Comparison of ENCODE assay signal across 8 cellular contexts in the genomic region with DNA sequence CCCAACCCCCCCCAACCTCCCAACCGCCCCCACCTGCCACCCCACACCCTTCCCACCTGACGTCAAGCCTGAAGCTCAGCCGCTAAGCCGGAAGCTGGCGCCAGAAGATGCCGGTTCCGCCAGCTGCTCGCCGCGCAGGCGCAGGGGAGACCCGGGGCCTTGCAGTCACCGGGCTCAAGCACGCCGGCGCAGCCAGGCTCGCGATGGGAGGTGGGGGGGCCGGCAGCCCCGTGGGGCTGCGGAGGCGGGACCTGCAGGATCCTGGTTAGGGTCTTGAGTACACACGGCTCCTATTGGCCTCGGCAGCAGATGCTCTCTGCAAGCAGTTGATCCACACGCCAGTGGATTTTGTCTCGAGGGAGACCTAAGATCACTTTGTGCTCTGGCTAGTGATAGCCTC. TPM values are rescaled to one million over a fixed set of nuclear protein-coding genes. Genes with fewer than 3 reads are reported as not detected.
A peak's percentile ranks its signal among the peaks of the same experiment; 100 is the strongest.
DNase-seq lines count a peak whose midpoint lies in the region; ATAC-seq and TF ChIP-seq lines count a peak whose summit lies in the region.

A gene (minus strand): TSS at position 109 of the 400 bp plus-strand sequence. CDS start 4,268 bp downstream, outside the sequence.

- intact Hi-C loops in CD4-positive, alpha-beta T cell (cut with DNase I, micrococcal nuclease), result loop anchor here in 1 of 2 experiments (5.0 kb wide), 3 partner anchors 38 to 1648 kb away; a partner anchor contains a TSS
- intact Hi-C loops in lower lobe of right lung (cut with DNase I), result no loop called here

- H3K36me3 ChIP-seq in ectodermal cell (ENCODE audit: control insufficient read depth, insufficient read depth, low read length) (peaks cover 2% of the 10 kb centered on the region), lower lobe of right lung (peaks cover 2% of the 10 kb centered on the region)

- H3K4me1 ChIP-seq in ectodermal cell (ENCODE audit: control insufficient read depth, insufficient read depth, low read length), result peaks cover 6% of the 10 kb centered on the region
- H3K4me1 ChIP-seq in lower lobe of right lung, result peaks cover 37% of the 10 kb centered on the region

- DNase-seq in CD4-positive, alpha-beta T cell, result peak; percentile 86 to 95 (median 89)
- DNase-seq in NCI-H82 treated with DMSO at 0.1 percent for 48 hours (lab: John Stamatoyannopoulos, UW; ENCODE audit: unreplicated experiment) (peak; percentile 88), lower lobe of right lung (peak; percentile 97)
- DNase-seq in activated CD4-positive, alpha-beta memory T cell treated with anti-CD3 and anti-CD28 coated beads, Interleukin-2, amount 10 ng/mL, durations not matched to agents 7 days and 5 days, result peak; percentile 93
- DNase-seq in stimulated activated CD4-positive, alpha-beta T cell treated with anti-CD3 and anti-CD28 coated beads, TNF-alpha, amount 100 ng/mL, for 1 hour (ENCODE audit: low read depth in 3 of 3, low spot score in 1 of 3), result peak; percentile 79 to 82 (median 80)

- H3K4me3 Mint-ChIP-seq in CD4-positive, alpha-beta T cell, result peak within 1 kb of the TSS; percentile 99
- peak within 1 kb of the TSS; percentile 93 for H3K4me3 Mint-ChIP-seq in activated CD4-positive, alpha-beta memory T cell treated with anti-CD3 and anti-CD28 coated beads, Interleukin-2, amount 10 ng/mL, durations not matched to agents 7 days and 5 days

- TF ChIP-seq CTCF in CD4-positive, alpha-beta T cell (IDR thresholded peaks at IDR 0.05), result no peak
- no peak for TF ChIP-seq CTCF in lower lobe of right lung (IDR thresholded peaks at IDR 0.05)

- POLR2A ChIA-PET in CD4-positive, alpha-beta T cell (lab: Charles Lee), result interaction anchor here (0.8 to 1.8 kb wide), 3 partner anchors 9 to 196 kb away, joined by 3 to 4 read pairs (median 3); no protein-coding TSS in a partner anchor
- POLR2A ChIA-PET in activated CD4-positive, alpha-beta memory T cell treated with anti-CD3 and anti-CD28 coated beads, Interleukin-2, amount 10 ng/mL, durations not matched to agents 7 days and 5 days (lab: Charles Lee), result interaction anchor here (1.5 kb wide), 1 partner anchor 11 kb away, joined by 4 read pairs; no protein-coding TSS in a partner anchor

- H3K27ac ChIP-seq in CD4-positive, alpha-beta T cell (ENCODE audit: low read depth, low read length), result peak within 1 kb of the TSS; percentile 15
- H3K27ac ChIP-seq in ectodermal cell (ENCODE audit: insufficient read depth, low read depth, low read length, poor library complexity, severe bottlenecking) (peak within 1 kb of the TSS; percentile 44), lower lobe of right lung (peak within 1 kb of the TSS; percentile 56)

- H3K27me3 Mint-ChIP-seq in CD4-positive, alpha-beta T cell, result no peaks in the 10 kb centered on the region
- no peaks in the 10 kb centered on the region for H3K27me3 Mint-ChIP-seq in activated CD4-positive, alpha-beta memory T cell treated with anti-CD3 and anti-CD28 coated beads, Interleukin-2, amount 10 ng/mL, durations not matched to agents 7 days and 5 days

- peaks cover 8% of the 10 kb centered on the region for H3K9me3 Mint-ChIP-seq in CD4-positive, alpha-beta T cell
- no peaks in the 10 kb centered on the region for H3K9me3 Mint-ChIP-seq in activated CD4-positive, alpha-beta memory T cell treated with anti-CD3 and anti-CD28 coated beads, Interleukin-2, amount 10 ng/mL, durations not matched to agents 7 days and 5 days

- CTCF ChIA-PET in CD4-positive, alpha-beta T cell (lab: Charles Lee), result no interaction called here
- CTCF ChIA-PET in activated CD4-positive, alpha-beta memory T cell treated with anti-CD3 and anti-CD28 coated beads, Interleukin-2, amount 10 ng/mL, durations not matched to agents 7 days and 5 days (lab: Charles Lee), result no interaction called here

- peak within 1 kb of the TSS; percentile 96 for H3K27ac Mint-ChIP-seq in CD4-positive, alpha-beta T cell
- H3K27ac Mint-ChIP-seq in activated CD4-positive, alpha-beta memory T cell treated with anti-CD3 and anti-CD28 coated beads, Interleukin-2, amount 10 ng/mL, durations not matched to agents 7 days and 5 days, result peak within 1 kb of the TSS; percentile 68

- H3K9me3 ChIP-seq in CD4-positive, alpha-beta T cell (ENCODE audit: control insufficient read depth, low read length), result no peaks in the 10 kb centered on the region
- no peaks in the 10 kb centered on the region for H3K9me3 ChIP-seq in ectodermal cell (ENCODE audit: control insufficient read depth, low read length)
- H3K9me3 ChIP-seq in lower lobe of right lung, result no peaks in the 10 kb centered on the region

- WGBS in ectodermal cell, 2 experiments, result 0 to 1% methylated on average over 25 of the region's 26 CpGs

- peaks cover 57% of the 10 kb centered on the region for H3K36me3 Mint-ChIP-seq in CD4-positive, alpha-beta T cell (ENCODE audit: low read depth)
- H3K36me3 Mint-ChIP-seq in activated CD4-positive, alpha-beta memory T cell treated with anti-CD3 and anti-CD28 coated beads, Interleukin-2, amount 10 ng/mL, durations not matched to agents 7 days and 5 days (ENCODE audit: low read depth), result peaks cover 29% of the 10 kb centered on the region

- H3K4me3 ChIP-seq in ectodermal cell (ENCODE audit: insufficient read depth, low read depth, low read length) (peak within 1 kb of the TSS; percentile 34), lower lobe of right lung (peak within 1 kb of the TSS; percentile 49)

- no peaks in the 10 kb centered on the region for H3K27me3 ChIP-seq in CD4-positive, alpha-beta T cell (ENCODE audit: control insufficient read depth, insufficient read depth, low read length)
- no peaks in the 10 kb centered on the region for H3K27me3 ChIP-seq in ectodermal cell (ENCODE audit: control insufficient read depth, insufficient read depth, low read length, poor library complexity, severe bottlenecking)
- H3K27me3 ChIP-seq in lower lobe of right lung (ENCODE audit: low read depth), result no peaks in the 10 kb centered on the region

- ATAC-seq in CD4-positive, alpha-beta T cell (ENCODE audit: poor library complexity), result peak; percentile 67
- ATAC-seq in GM19452 (IDR thresholded peaks at IDR 0.05; ENCODE audit: unreplicated experiment), result peak; percentile 69
- ATAC-seq in HG03575 (IDR thresholded peaks at IDR 0.05; ENCODE audit: extremely low read depth, insufficient number of reproducible peaks, low FRiP score, unreplicated experiment), result peak; percentile 22
- peak; percentile 83 to 88 for ATAC-seq in lower lobe of right lung

- H3K4me1 Mint-ChIP-seq in CD4-positive, alpha-beta T cell (ENCODE audit: low read depth), result peaks cover 51% of the 10 kb centered on the region
- peaks cover 53% of the 10 kb centered on the region for H3K4me1 Mint-ChIP-seq in activated CD4-positive, alpha-beta memory T cell treated with anti-CD3 and anti-CD28 coated beads, Interleukin-2, amount 10 ng/mL, durations not matched to agents 7 days and 5 days

RNA-seq across cellular contexts. Expression of the gene that starts here (rescaled TPM):
- total RNA-seq in CD4-positive, alpha-beta T cell, result 1 to 10 TPM; 1.5 to 1.6 TPM
- total RNA-seq in activated CD4-positive, alpha-beta memory T cell treated with anti-CD3 and anti-CD28 coated beads, Interleukin-2, amount 10 ng/mL, durations not matched to agents 7 days and 5 days, result 10 to 100 TPM; 11.4 to 11.7 TPM
- 12.9 TPM for polyA plus RNA-seq in ectodermal cell (2013, experiment 1 of 4)
- polyA plus RNA-seq in ectodermal cell (2013, experiment 2 of 4), result 12.6 TPM
- polyA plus RNA-seq in ectodermal cell (2013, experiment 3 of 4), result 9.4 TPM
- 10.7 TPM for polyA plus RNA-seq in ectodermal cell (2013, experiment 4 of 4)
- total RNA-seq in lower lobe of right lung, result 10.4 TPM

Comparison
In these comparisons a context has a peak if more than half of its experiments do, and no peak if none do; other contexts are left out.
1. Peak in every context shown above with its lines: DNase-seq, ATAC-seq, H3K4me3 ChIP-seq and H3K27ac ChIP-seq.
2. ATAC-seq: peak in every context shown above with its lines; median percentile 86 in lower lobe of right lung; 69 in GM19452; 67 in CD4-positive, alpha-beta T cell; 22 in HG03575.